29 cellular contexts compared by ENCODE assay signal in genomic region chr12:100651694-100652093, GRCh38.
DNase-seq lines count a peak whose midpoint lies in the region; ATAC-seq and TF ChIP-seq lines count a peak whose summit lies in the region.
"Had no signal": no experiment of that assay in that cellular context is flagged by ENCODE, and none has a peak within 500 bp of the region (broad histone marks: within the 10 kb centered on the region; RNA-seq: fewer than 3 reads in every experiment).

No MANE protein-coding gene starts in this region.

- no peaks in the 10 kb centered on the region for H3K9me3 ChIP-seq in WERI-Rb-1 (ENCODE audit: severe bottlenecking)
- H3K9me3 ChIP-seq: A549 had no signal

- DNase-seq in EH (ENCODE audit: low read depth) (peak; percentile 30), WTC11 (ENCODE audit: low spot score) (no peak), iris pigment epithelial cell (ENCODE audit: low read depth) (peak; percentile 11), renal cortical epithelial cell (ENCODE audit: low read depth) (peak; percentile 25), WERI-Rb-1 (no peak), GM20000 (ENCODE audit: low spot score) (no peak)
- no peak for DNase-seq in stimulated activated CD4-positive, alpha-beta T cell treated with anti-CD3 and anti-CD28 coated beads, Interleukin-15, amount 100 ng/mL, for 24 hours
- DNase-seq: activated CD4-positive, alpha-beta T cell treated with anti-CD3 and anti-CD28 coated beads, Interleukin-2, amount 10 ng/mL, durations not matched to agents 24 days and 14 days; activated CD8-positive, alpha-beta memory T cell treated with anti-CD3 and anti-CD28 coated beads for 24 hours; activated T-cell treated with anti-CD3 and anti-CD28 coated beads for 4 hours; CD4-positive, alpha-beta memory T cell; hypothalamus; Kasumi-1; left ventricle myocardium superior; naive B cell; NCI-H1694; NCI-H446 treated with DMSO at 0.1 percent for 48 hours; NCI-H774; SHP77 treated with DMSO at 0.1 percent for 48 hours; SW 1271; T1000; trophoblast cell had no signal

- H3K27me3 Mint-ChIP-seq in WTC11 (ENCODE audit: low read depth) = peaks cover 2% of the 10 kb centered on the region; the same call in 1 of the 2 replicates
- H3K27me3 Mint-ChIP-seq: activated CD4-positive, alpha-beta T cell treated with anti-CD3 and anti-CD28 coated beads, Interleukin-2, amount 10 ng/mL, durations not matched to agents 24 days and 14 days; progenitor cell of endocrine pancreas had no signal

- H3K36me3 ChIP-seq in WERI-Rb-1 = no peaks in the 10 kb centered on the region

- peak; percentile 77 for ATAC-seq in WTC11
- ATAC-seq in GM21825 (IDR thresholded peaks at IDR 0.05; ENCODE audit: unreplicated experiment) = no peak
- ATAC-seq: A549; activated naive CD4-positive, alpha-beta T cell treated with anti-CD3 and anti-CD28 coated beads, Interleukin-2, amount 50 U/mL, for 72 hours; left ventricle myocardium superior; stimulated activated memory B cell treated with anti-CD40 and anti-IgM and Interleukin-4, amounts not matched to agents 10 μg/mL and 1 μg/mL and 100 μg/mL, for 72 hours had no signal

- no peaks in the 10 kb centered on the region for H3K27me3 ChIP-seq in WERI-Rb-1 (ENCODE audit: insufficient read depth, low read depth, severe bottlenecking)

- no peak overlapping the region for H3K4me3 ChIP-seq in WERI-Rb-1 (ENCODE audit: low read depth, low read length)
- H3K4me3 ChIP-seq: A549 had no signal

- peaks cover 8% of the 10 kb centered on the region for H3K36me3 Mint-ChIP-seq in WTC11
- H3K36me3 Mint-ChIP-seq: CD4-positive, alpha-beta memory T cell; stimulated activated memory B cell treated with anti-CD40 and anti-IgM and Interleukin-4, amounts not matched to agents 10 μg/mL and 1 μg/mL and 100 μg/mL, for 72 hours had no signal

- TF ChIP-seq CTCF in WTC11 (IDR thresholded peaks at IDR 0.05) = no peak
- no peak for TF ChIP-seq CTCF in WERI-Rb-1 (IDR thresholded peaks at IDR 0.05; ENCODE audit: low read depth, low read length)
- no peak for TF ChIP-seq CTCF in GM20000 (IDR thresholded peaks at IDR 0.05; ENCODE audit: extremely low read depth, missing control alignments)

- no peak overlapping the region for H3K4me3 Mint-ChIP-seq in WTC11
- H3K4me3 Mint-ChIP-seq: activated CD4-positive, alpha-beta T cell treated with anti-CD3 and anti-CD28 coated beads, Interleukin-2, amount 10 ng/mL, durations not matched to agents 24 days and 14 days; B cell; CD4-positive, alpha-beta memory T cell; naive B cell; stimulated activated memory B cell treated with anti-CD40 and anti-IgM and Interleukin-4, amounts not matched to agents 10 μg/mL and 1 μg/mL and 100 μg/mL, for 72 hours had no signal

- POLR2A ChIA-PET in WTC11 (lab: Charles Lee) = no interaction called here

- H3K27ac ChIP-seq in WERI-Rb-1 = no peak overlapping the region
- H3K27ac ChIP-seq: A549 had no signal

- peaks cover 11% of the 10 kb centered on the region for H3K4me1 Mint-ChIP-seq in WTC11
- H3K4me1 Mint-ChIP-seq: activated CD4-positive, alpha-beta T cell treated with anti-CD3 and anti-CD28 coated beads, Interleukin-2, amount 10 ng/mL, durations not matched to agents 24 days and 14 days; B cell; CD4-positive, alpha-beta memory T cell; naive B cell; stimulated activated memory B cell treated with anti-CD40 and anti-IgM and Interleukin-4, amounts not matched to agents 10 μg/mL and 1 μg/mL and 100 μg/mL, for 72 hours had no signal

- peaks cover 26% of the 10 kb centered on the region for H3K9me3 Mint-ChIP-seq in WTC11
- H3K9me3 Mint-ChIP-seq: activated CD4-positive, alpha-beta T cell treated with anti-CD3 and anti-CD28 coated beads, Interleukin-2, amount 10 ng/mL, durations not matched to agents 24 days and 14 days; activated T-helper 2 cell treated with anti-CD3 and anti-CD28 coated beads, Interferon-gamma antibody, Interleukin-2, Interleukin-4, amounts not matched to agents 10 μg/mL and 5 μg/mL and 100 μg/mL, durations not matched to agents 14 hours and 24 hours and 36 hours; stimulated activated memory B cell treated with anti-CD40 and anti-IgM and Interleukin-4, amounts not matched to agents 10 μg/mL and 1 μg/mL and 100 μg/mL, for 72 hours had no signal

- no peak overlapping the region for H3K27ac Mint-ChIP-seq in WTC11
- H3K27ac Mint-ChIP-seq: activated CD4-positive, alpha-beta T cell treated with anti-CD3 and anti-CD28 coated beads, Interleukin-2, amount 10 ng/mL, durations not matched to agents 24 days and 14 days; activated naive CD4-positive, alpha-beta T cell treated with anti-CD3 and anti-CD28 coated beads, Interleukin-2, amount 50 U/mL, for 72 hours; activated T-helper 2 cell treated with anti-CD3 and anti-CD28 coated beads, Interferon-gamma antibody, Interleukin-2, Interleukin-4, amounts not matched to agents 10 μg/mL and 5 μg/mL and 100 μg/mL, durations not matched to agents 14 hours and 24 hours and 36 hours; B cell; CD4-positive, alpha-beta memory T cell; naive B cell; progenitor cell of endocrine pancreas; stimulated activated memory B cell treated with anti-CD40 and anti-IgM and Interleukin-4, amounts not matched to agents 10 μg/mL and 1 μg/mL and 100 μg/mL, for 72 hours had no signal

- CTCF ChIA-PET in WTC11 (lab: Charles Lee) = interaction anchor here (0.6 to 2.1 kb wide), 7 partner anchors 10 to 370 kb away, joined by 3 to 17 read pairs (median 3); no protein-coding TSS in a partner anchor

TF ChIP-seq in WTC11, 78 proteins besides CTCF, POLR2A, EP300 and RAD21:
- TF ChIP-seq FOXK1 (CRISPR knock-in tag; IDR thresholded peaks at IDR 0.05) (no peak), ATF1 (CRISPR knock-in tag; IDR thresholded peaks at IDR 0.05) (no peak), EMX1 (CRISPR knock-in tag; IDR thresholded peaks at IDR 0.05) (no peak)
TF ChIP-seq in WTC11: peak in this region for 0.

Comparison
In these comparisons a context has a peak if more than half of its experiments do, and no peak if none do; other contexts are left out.
1. DNase-seq: peak in EH (single experiment), iris pigment epithelial cell (single experiment) and renal cortical epithelial cell (single experiment); none in WTC11 (single experiment), WERI-Rb-1 (single experiment), GM20000 (single experiment) and stimulated activated CD4-positive, alpha-beta T cell treated with anti-CD3 and anti-CD28 coated beads, Interleukin-15, amount 100 ng/mL, for 24 hours (single experiment).